8 cellular contexts compared by ENCODE assay signal in genomic region chr12:2582631-2583616, GRCh38.
DNase-seq lines count a peak whose midpoint lies in the region; ATAC-seq, FAIRE-seq and TF ChIP-seq lines count a peak whose summit lies in the region.

No MANE protein-coding gene starts in this region.

- POLR2A ChIA-PET in activated CD4-positive, alpha-beta memory T cell treated with anti-CD3 and anti-CD28 coated beads for 36 hours (lab: Charles Lee): no interaction called here
- POLR2A ChIA-PET in H1 (lab: Charles Lee; ENCODE audit: partially characterized antibody): interaction anchor here (1.0 kb wide), 1 partner anchor 8 kb away, joined by 3 read pairs; no protein-coding TSS in a partner anchor

- FAIRE-seq in H1 (lab: Jason Lieb, UNC): no peak

- no peak overlapping the region for H2BK20ac ChIP-seq in H1 (ENCODE audit: low read length)

- H4K8ac ChIP-seq in H1 (ENCODE audit: extremely low read depth, insufficient read depth, low read length) (no peak overlapping the region; the same call in 1 of the 2 replicates), mesenchymal stem cell (ENCODE audit: low read length) (no peak overlapping the region)

- no peak overlapping the region for H2BK5ac ChIP-seq in H1 (ENCODE audit: low read depth, low read length)
- H2BK5ac ChIP-seq in mesenchymal stem cell (ENCODE audit: low read depth, low read length, poor library complexity, severe bottlenecking): no peak overlapping the region

- H3K18ac ChIP-seq in H1 (ENCODE audit: extremely low read depth, low read length) (no peak overlapping the region), mesenchymal stem cell (ENCODE audit: low read depth in 1 of 2, low read length in 2 of 2) (no peak overlapping the region)

- ATAC-seq in stimulated activated effector memory CD8-positive, alpha-beta T cell treated with anti-CD3 and anti-CD28 coated beads, Interleukin-12 subunit alpha, Interleukin-12 subunit beta, amount 100 ng/mL, for 72 hours: peak; percentile 78
- no peak for ATAC-seq in GM18505 (IDR thresholded peaks at IDR 0.05; ENCODE audit: unreplicated experiment)

- no peaks in the 10 kb centered on the region for H3K9me3 Mint-ChIP-seq in activated CD4-positive, alpha-beta memory T cell treated with anti-CD3 and anti-CD28 coated beads for 36 hours
- H3K9me3 Mint-ChIP-seq in stimulated activated effector memory CD8-positive, alpha-beta T cell treated with anti-CD3 and anti-CD28 coated beads, Interleukin-12 subunit alpha, Interleukin-12 subunit beta, amount 100 ng/mL, for 72 hours: no peaks in the 10 kb centered on the region

- no peak overlapping the region for H4K91ac ChIP-seq in H1 (replicated peaks; ENCODE audit: insufficient read length, low read length)
- H4K91ac ChIP-seq in mesenchymal stem cell (ENCODE audit: low read length): no peak overlapping the region

- H2BK120ac ChIP-seq in H1 (replicated peaks; ENCODE audit: low read depth, low read length) (no peak overlapping the region), mesenchymal stem cell (ENCODE audit: low read depth, low read length) (no peak overlapping the region)

- WGBS in H1 (ENCODE audit: extremely low coverage in 1 of 2, insufficient coverage in 1 of 2, insufficient read length in 1 of 2, insufficient replicate concordance in 2 of 2, low coverage in 1 of 2, low lambda C conversion rate in 2 of 2, missing lambda C conversion rate in 1 of 2), 2 experiments: 35% methylated on average over 34 of the region's 48 CpGs; no CpG with 5 or more reads in 1 of the 2 experiments
- 13% methylated on average over 44 of the region's 48 CpGs for WGBS in mesenchymal stem cell

- H3K9ac ChIP-seq in H1 (replicated peaks in 1 of 4; ENCODE audit: extremely low read depth in 1 of 4, low read depth in 3 of 4, low read length in 3 of 4): no peak overlapping the region
- peak overlapping the region; percentile 65 for H3K9ac ChIP-seq in mesenchymal stem cell (ENCODE audit: low read length)

- H3K4me3 ChIP-seq in H1 (ENCODE audit: extremely low read depth in 1 of 4, insufficient read depth in 2 of 4, low read depth in 3 of 4, low read length in 4 of 4) (peak overlapping the region in 1 of 4 experiments; percentile 40; a peak in 1 of 8 replicates), mesenchymal stem cell (ENCODE audit: insufficient read depth in 1 of 2, low read depth in 1 of 2, low read length in 2 of 2) (peak overlapping the region in 1 of 2 experiments; percentile 46)

- H3K27me3 ChIP-seq in H1 (replicated peaks in 1 of 4; ENCODE audit: control insufficient read depth in 3 of 4, extremely low read depth in 1 of 4, insufficient read depth in 3 of 4, low read length in 3 of 4): peaks cover 0 to 9% (median 9%) of the 10 kb centered on the region in 4 experiments; a peak in 6 of 7 replicates
- H3K27me3 ChIP-seq in mesenchymal stem cell (ENCODE audit: control insufficient read depth in 1 of 2, insufficient read depth in 1 of 2, low read length in 2 of 2): peaks cover 0 to 66% of the 10 kb centered on the region in 2 experiments

- no peak overlapping the region for H3K56ac ChIP-seq in H1 (replicated peaks; ENCODE audit: insufficient read length, low read depth, low read length)

- H3K23me2 ChIP-seq in H1 (ENCODE audit: low read depth, low read length): no peaks in the 10 kb centered on the region

- TF ChIP-seq POLR2A in H1 (IDR thresholded peaks at IDR 0.05; ENCODE audit: control extremely low read depth in 1 of 2, low read depth in 2 of 2, low read length in 2 of 2) (no peak), GM18505 (IDR thresholded peaks at IDR 0.05; ENCODE audit: borderline replicate concordance, extremely low read depth, insufficient read depth, insufficient read length) (no peak)

- intact Hi-C loops in activated CD4-positive, alpha-beta memory T cell treated with anti-CD3 and anti-CD28 coated beads for 36 hours (cut with micrococcal nuclease): loop anchor here (5.0 kb wide), 2 partner anchors 196 to 786 kb away; no protein-coding TSS in a partner anchor

- peak; percentile 81 to 94 (median 89) for TF ChIP-seq CTCF in H1 (IDR thresholded peaks at IDR 0.05; ENCODE audit: control extremely low read depth in 1 of 3, insufficient read depth in 1 of 3, low read depth in 1 of 3, low read length in 3 of 3)

- DNase-seq in NCI-H524 (lab: John Stamatoyannopoulos, UW): peak; percentile 25 to 54
- DNase-seq in NCI-H524 treated with DMSO at 0.1 percent for 48 hours (lab: John Stamatoyannopoulos, UW): no peak
- DNase-seq in NCI-H2029 treated with DMSO at 0.1 percent for 48 hours (lab: John Stamatoyannopoulos, UW): peak; percentile 10
- DNase-seq in activated CD4-positive, alpha-beta memory T cell treated with anti-CD3 and anti-CD28 coated beads for 36 hours: peak; percentile 69
- DNase-seq in H1 (ENCODE audit: low read depth in 1 of 2, low spot score in 2 of 2): peak; percentile 23 to 89
- DNase-seq in mesenchymal stem cell: peak; percentile 50
- peak; percentile 42 to 78 for DNase-seq in stimulated activated effector memory CD8-positive, alpha-beta T cell treated with anti-CD3 and anti-CD28 coated beads, Interleukin-12 subunit alpha, Interleukin-12 subunit beta, amount 100 ng/mL, for 72 hours (ENCODE audit: low spot score in 2 of 2)

- H3K23ac ChIP-seq in H1 (ENCODE audit: insufficient read length) (no peak overlapping the region), mesenchymal stem cell (ENCODE audit: low read length in 2 of 2) (no peak overlapping the region)

- H2AK5ac ChIP-seq in H1 (ENCODE audit: low read depth, low read length) (no peak overlapping the region), mesenchymal stem cell (ENCODE audit: low read length, severe bottlenecking) (no peak overlapping the region)

- no peaks in the 10 kb centered on the region for H3K36me3 ChIP-seq in H1 (ENCODE audit: control insufficient read depth in 2 of 4, insufficient read depth in 4 of 4, low read length in 3 of 4)
- H3K36me3 ChIP-seq in mesenchymal stem cell (ENCODE audit: control insufficient read depth in 1 of 2, insufficient read depth in 2 of 2, low read depth in 1 of 2, low read length in 2 of 2): peaks cover 0 to 24% of the 10 kb centered on the region in 2 experiments

- H3K4me3 Mint-ChIP-seq in activated CD4-positive, alpha-beta memory T cell treated with anti-CD3 and anti-CD28 coated beads for 36 hours: no peak overlapping the region
- no peak overlapping the region for H3K4me3 Mint-ChIP-seq in stimulated activated effector memory CD8-positive, alpha-beta T cell treated with anti-CD3 and anti-CD28 coated beads, Interleukin-12 subunit alpha, Interleukin-12 subunit beta, amount 100 ng/mL, for 72 hours

- no peak for TF ChIP-seq EP300 in H1 (IDR thresholded peaks at IDR 0.05; ENCODE audit: borderline replicate concordance in 1 of 2, low read depth in 2 of 2, low read length in 2 of 2)

- H3K14ac ChIP-seq in H1 (ENCODE audit: insufficient read length): no peak overlapping the region
- H3K14ac ChIP-seq in mesenchymal stem cell (ENCODE audit: low read length in 2 of 2): peak overlapping the region in 1 of 2 experiments; percentile 20

- H3K79me2 ChIP-seq in H1 (ENCODE audit: control insufficient read depth in 1 of 2, insufficient read depth in 2 of 2, low read length in 2 of 2): no peaks in the 10 kb centered on the region

- H3K4me1 ChIP-seq in H1 (replicated peaks in 1 of 4; ENCODE audit: control insufficient read depth in 3 of 4, insufficient read depth in 4 of 4, low read length in 3 of 4) (peaks cover 0 to 3% (median 2%) of the 10 kb centered on the region in 4 experiments; a peak in 4 of 7 replicates), mesenchymal stem cell (ENCODE audit: control insufficient read depth, insufficient read depth, low read depth, low read length) (peaks cover 5% of the 10 kb centered on the region)

- no peaks in the 10 kb centered on the region for H4K20me1 ChIP-seq in H1 (replicated peaks in 1 of 2; ENCODE audit: control insufficient read depth in 1 of 2, insufficient read depth in 2 of 2, low read length in 2 of 2)

- no peak overlapping the region for H3K27ac ChIP-seq in H1 (ENCODE audit: low read depth, low read length)
- H3K27ac ChIP-seq in mesenchymal stem cell (ENCODE audit: low read length, poor library complexity, severe bottlenecking): no peak overlapping the region

- H2AFZ ChIP-seq in H1 (ENCODE audit: low read length) (no peak overlapping the region), mesenchymal stem cell (ENCODE audit: low read depth, low read length) (no peak overlapping the region)

- H2BK12ac ChIP-seq in H1 (ENCODE audit: low read depth, low read length) (no peak overlapping the region), mesenchymal stem cell (ENCODE audit: low read length in 2 of 2) (peak overlapping the region in 1 of 2 experiments; percentile 67)

- peaks cover 3% of the 10 kb centered on the region for H3K4me1 Mint-ChIP-seq in activated CD4-positive, alpha-beta memory T cell treated with anti-CD3 and anti-CD28 coated beads for 36 hours (ENCODE audit: low read depth)
- no peaks in the 10 kb centered on the region for H3K4me1 Mint-ChIP-seq in stimulated activated effector memory CD8-positive, alpha-beta T cell treated with anti-CD3 and anti-CD28 coated beads, Interleukin-12 subunit alpha, Interleukin-12 subunit beta, amount 100 ng/mL, for 72 hours

- H4K5ac ChIP-seq in H1 (ENCODE audit: insufficient read length, low read depth, low read length): no peak overlapping the region

- no peak overlapping the region for H2BK15ac ChIP-seq in H1 (ENCODE audit: low read length)
- no peak overlapping the region for H2BK15ac ChIP-seq in mesenchymal stem cell (ENCODE audit: low read depth, poor library complexity, severe bottlenecking)

- no peaks in the 10 kb centered on the region; the same call in 1 of the 2 replicates for H3K79me1 ChIP-seq in H1 (ENCODE audit: low read depth, low read length)
- no peaks in the 10 kb centered on the region for H3K79me1 ChIP-seq in mesenchymal stem cell (replicated peaks; ENCODE audit: low read length, poor library complexity, severe bottlenecking)

- peaks cover 29% of the 10 kb centered on the region for H3K27me3 Mint-ChIP-seq in activated CD4-positive, alpha-beta memory T cell treated with anti-CD3 and anti-CD28 coated beads for 36 hours

- no peaks in the 10 kb centered on the region for H3K36me3 Mint-ChIP-seq in activated CD4-positive, alpha-beta memory T cell treated with anti-CD3 and anti-CD28 coated beads for 36 hours
- no peaks in the 10 kb centered on the region for H3K36me3 Mint-ChIP-seq in stimulated activated effector memory CD8-positive, alpha-beta T cell treated with anti-CD3 and anti-CD28 coated beads, Interleukin-12 subunit alpha, Interleukin-12 subunit beta, amount 100 ng/mL, for 72 hours

- CTCF ChIA-PET in activated CD4-positive, alpha-beta memory T cell treated with anti-CD3 and anti-CD28 coated beads for 36 hours (lab: Charles Lee): interaction anchor here (0.6 to 2.1 kb wide), 21 partner anchors 8 to 792 kb away, joined by 3 to 7 read pairs (median 3); no protein-coding TSS in a partner anchor
- CTCF ChIA-PET in H1 (lab: Charles Lee; ENCODE audit: partially characterized antibody): interaction anchor here (0.5 to 3.7 kb wide), 65 partner anchors 8 to 761 kb away, joined by 3 to 24 read pairs (median 4); no protein-coding TSS in a partner anchor

- peak; percentile 93 to 97 for TF ChIP-seq RAD21 in H1 (IDR thresholded peaks at IDR 0.05 in 1 of 2, conservative IDR thresholded peaks at IDR 0.05 in 1 of 2; ENCODE audit: low read depth in 2 of 2, low read length in 2 of 2)

- H3K4ac ChIP-seq in H1 (replicated peaks; ENCODE audit: insufficient read length, low read depth, low read length) (no peak overlapping the region), mesenchymal stem cell (ENCODE audit: low read depth in 1 of 2, low read length in 2 of 2) (no peak overlapping the region)

- H3K4me2 ChIP-seq in H1 (ENCODE audit: insufficient read depth in 1 of 2, low read depth in 2 of 2, low read length in 2 of 2): peak overlapping the region in 1 of 2 experiments; percentile 61; a peak in 2 of 4 replicates
- H3K4me2 ChIP-seq in mesenchymal stem cell (ENCODE audit: low read length, poor library complexity, severe bottlenecking): peak overlapping the region; percentile 83

- H3K9me3 ChIP-seq in H1 (ENCODE audit: insufficient read depth in 2 of 2, low read depth in 1 of 2, low read length in 1 of 2) (no peaks in the 10 kb centered on the region), mesenchymal stem cell (ENCODE audit: control insufficient read depth, low read length) (no peaks in the 10 kb centered on the region)

- no peak overlapping the region for H3K27ac Mint-ChIP-seq in activated CD4-positive, alpha-beta memory T cell treated with anti-CD3 and anti-CD28 coated beads for 36 hours
- H3K27ac Mint-ChIP-seq in stimulated activated effector memory CD8-positive, alpha-beta T cell treated with anti-CD3 and anti-CD28 coated beads, Interleukin-12 subunit alpha, Interleukin-12 subunit beta, amount 100 ng/mL, for 72 hours: no peak overlapping the region
